In the genomic region with DNA sequence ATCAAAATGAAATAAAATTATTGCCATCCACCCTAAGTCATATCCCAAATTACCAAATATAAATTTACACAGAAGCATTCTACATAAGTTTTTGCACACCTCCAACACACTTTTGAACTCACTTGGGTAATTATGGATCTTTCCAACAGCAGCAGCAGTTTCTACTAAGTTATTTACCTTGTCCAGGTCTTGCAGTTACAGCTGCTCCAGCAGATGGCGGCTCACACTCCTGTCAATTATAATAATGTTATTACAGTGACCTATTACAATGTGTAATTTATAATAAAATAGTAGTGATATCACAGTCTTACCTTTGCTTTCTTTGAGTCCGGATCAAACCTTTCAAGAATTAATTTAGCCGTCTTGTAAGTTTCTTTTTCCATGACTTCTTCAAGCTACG, we compare ENCODE assay signal across 14 cellular contexts. TPM values are rescaled to one million over a fixed set of nuclear protein-coding genes. Genes with fewer than 3 reads are reported as not detected.
DNase-seq lines count a peak whose midpoint lies in the region; ATAC-seq and TF ChIP-seq lines count a peak whose summit lies in the region.
"Had no signal": no experiment of that assay in that cellular context is flagged by ENCODE, and none has a peak within 500 bp of the region (broad histone marks: within the 10 kb centered on the region; RNA-seq: fewer than 3 reads in every experiment).

No MANE protein-coding gene starts in this region.

- TF ChIP-seq POLR2A in NB4 (IDR thresholded peaks at IDR 0.05; ENCODE audit: extremely low read depth, insufficient read length) (no peak), sigmoid colon (IDR thresholded peaks at IDR 0.05) (no peak)

- H3K9me3 ChIP-seq in sigmoid colon: no peaks in the 10 kb centered on the region

- H3K4me3 ChIP-seq in NB4 (ENCODE audit: low read depth, low read length) (no peak overlapping the region), brain microvascular endothelial cell (ENCODE audit: low read depth, low read length) (no peak overlapping the region), retinal pigment epithelial cell (ENCODE audit: low read length) (no peak overlapping the region), sigmoid colon (no peak overlapping the region)

- intact Hi-C loops in sigmoid colon (cut with DNase I): no loop called here

- no peak for TF ChIP-seq EP300 in sigmoid colon (IDR thresholded peaks at IDR 0.05)

- no peaks in the 10 kb centered on the region for H3K36me3 ChIP-seq in brain microvascular endothelial cell (replicated peaks)
- peaks cover 0 to 9% (median 4%) of the 10 kb centered on the region in 4 donors for H3K36me3 ChIP-seq in sigmoid colon

- peak; percentile 4 for DNase-seq in SIG-M5 treated with dmso at 0.1 percent for 504 hours (lab: John Stamatoyannopoulos, UW; ENCODE audit: unreplicated experiment)
- DNase-seq in SIG-M5 (lab: John Stamatoyannopoulos, UW): no peak
- DNase-seq in NB4 (ENCODE audit: low read depth): peak; percentile 9
- no peak for DNase-seq in brain microvascular endothelial cell
- no peak for DNase-seq in retinal pigment epithelial cell (ENCODE audit: low read depth)
- no peak for DNase-seq in stimulated activated CD4-positive, alpha-beta T cell treated with anti-CD3 and anti-CD28 coated beads, Interleukin-4, amount 100 ng/mL, for 1 hour
- DNase-seq in sigmoid colon: no peak
- DNase-seq: activated naive CD4-positive, alpha-beta T cell treated with Interleukin-2 at 50 U/mL for 16 hours; NCI-H1048; stimulated activated CD4-positive, alpha-beta T cell treated with anti-CD3 and anti-CD28 coated beads, Interleukin-2, amount 100 ng/mL, for 48 hours; stimulated activated naive CD4-positive, alpha-beta T cell treated with Interleukin-2 at 50 U/mL for 16 hours; T1000 had no signal

- peak; percentile 2 for TF ChIP-seq CTCF in NB4 (IDR thresholded peaks at IDR 0.05; ENCODE audit: low read depth, low read length)
- TF ChIP-seq CTCF in brain microvascular endothelial cell (IDR thresholded peaks at IDR 0.05; ENCODE audit: low read depth, low read length, missing control alignments): peak; percentile 45
- peak; percentile 41 for TF ChIP-seq CTCF in retinal pigment epithelial cell (conservative IDR thresholded peaks at IDR 0.05; ENCODE audit: low read depth, low read length)
- TF ChIP-seq CTCF in sigmoid colon (IDR thresholded peaks at IDR 0.05): no peak

- WGBS in sigmoid colon, 2 donors: 82 to 96% methylated on average over 4 of the region's 4 CpGs

- H3K27me3 ChIP-seq in brain microvascular endothelial cell (replicated peaks): no peaks in the 10 kb centered on the region
- no peaks in the 10 kb centered on the region for H3K27me3 ChIP-seq in sigmoid colon

- H3K27ac ChIP-seq in brain microvascular endothelial cell: no peak overlapping the region
- no peak overlapping the region for H3K27ac ChIP-seq in sigmoid colon
- H3K27ac ChIP-seq: HL-60 had no signal

- ATAC-seq in GM21717 (IDR thresholded peaks at IDR 0.05; ENCODE audit: unreplicated experiment): no peak

- in situ Hi-C loops in brain microvascular endothelial cell (cut with HindIII; ENCODE audit: low pct_ligation_motif_present, low sequenced_read_pairs): no loop called here

- no peaks in the 10 kb centered on the region for H3K4me1 ChIP-seq in sigmoid colon

RNA-seq across cellular contexts. Expression of a gene that starts 37.9 kb away (rescaled TPM):
- total RNA-seq in sigmoid colon: 10 to 100 TPM; 15.9 to 48.2 (median 37.1) TPM
- polyA plus RNA-seq in sigmoid colon: 1 to 10 TPM; 1.8 to 6.8 (median 4.2) TPM

Comparison
In these comparisons a context has a peak if more than half of its experiments do, and no peak if none do; other contexts are left out.
1. DNase-seq: peak in SIG-M5 treated with dmso at 0.1 percent for 504 hours (single experiment) and NB4 (single experiment); none in SIG-M5 (single experiment), brain microvascular endothelial cell (single experiment), retinal pigment epithelial cell (single experiment), stimulated activated CD4-positive, alpha-beta T cell treated with anti-CD3 and anti-CD28 coated beads, Interleukin-4, amount 100 ng/mL, for 1 hour (single experiment) and sigmoid colon (single experiment).
2. CTCF ChIP-seq: peak in NB4 (single experiment), brain microvascular endothelial cell (single experiment) and retinal pigment epithelial cell (single experiment); none in sigmoid colon (0 of 4).